Comparison of ENCODE assay signal across 9 cellular contexts in genomic region chr4:87543835-87544461, GRCh38. TPM values are rescaled to one million over a fixed set of nuclear protein-coding genes. Genes with fewer than 3 reads are reported as not detected.
DNase-seq lines count a peak whose midpoint lies in the region; ATAC-seq and TF ChIP-seq lines count a peak whose summit lies in the region.
"Had no signal": no experiment of that assay in that cellular context is flagged by ENCODE, and none has a peak within 500 bp of the region (broad histone marks: within the 10 kb centered on the region; RNA-seq: fewer than 3 reads in every experiment).

No MANE protein-coding gene starts in this region.

- H3K4me3 Mint-ChIP-seq in chondrocyte (ENCODE audit: unreplicated experiment), result no peak overlapping the region
- no peak overlapping the region for H3K4me3 Mint-ChIP-seq in activated T-helper 2 cell treated with anti-CD3 and anti-CD28 coated beads, Interferon-gamma antibody, Interleukin-2, Interleukin-4, amounts not matched to agents 10 μg/mL and 5 μg/mL and 100 μg/mL, durations not matched to agents 14 hours and 24 hours and 36 hours (ENCODE audit: low read depth)
- H3K4me3 Mint-ChIP-seq in activated T-cell treated with anti-CD3 and anti-CD28 coated beads, Interleukin-2, amount 50 U/mL, for 4 hours, result no peak overlapping the region

- no peaks in the 10 kb centered on the region for H3K79me2 ChIP-seq in DOHH2 (ENCODE audit: control insufficient read depth, low read length)

- H4K20me1 ChIP-seq in DOHH2 (ENCODE audit: control insufficient read depth, insufficient read depth, low read depth, low read length), result no peaks in the 10 kb centered on the region

- no peaks in the 10 kb centered on the region for H3K9me3 Mint-ChIP-seq in chondrocyte (ENCODE audit: low read depth)
- H3K9me3 Mint-ChIP-seq in activated T-helper 2 cell treated with anti-CD3 and anti-CD28 coated beads, Interferon-gamma antibody, Interleukin-2, Interleukin-4, amounts not matched to agents 10 μg/mL and 5 μg/mL and 100 μg/mL, durations not matched to agents 14 hours and 24 hours and 36 hours, result no peaks in the 10 kb centered on the region
- H3K9me3 Mint-ChIP-seq in activated T-cell treated with anti-CD3 and anti-CD28 coated beads, Interleukin-2, amount 50 U/mL, for 4 hours, result no peaks in the 10 kb centered on the region

- no peak overlapping the region for H3K27ac ChIP-seq in DOHH2 (ENCODE audit: low read depth, low read length)

- H3K9me3 ChIP-seq in DOHH2 (ENCODE audit: control insufficient read depth, insufficient read depth, low read length) (no peaks in the 10 kb centered on the region), MG63 (no peaks in the 10 kb centered on the region)

- H3K27me3 Mint-ChIP-seq in chondrocyte (ENCODE audit: low read depth), result no peaks in the 10 kb centered on the region
- peaks cover 7% of the 10 kb centered on the region for H3K27me3 Mint-ChIP-seq in activated T-helper 2 cell treated with anti-CD3 and anti-CD28 coated beads, Interferon-gamma antibody, Interleukin-2, Interleukin-4, amounts not matched to agents 10 μg/mL and 5 μg/mL and 100 μg/mL, durations not matched to agents 14 hours and 24 hours and 36 hours (ENCODE audit: low read depth)
- peaks cover 7% of the 10 kb centered on the region for H3K27me3 Mint-ChIP-seq in activated T-cell treated with anti-CD3 and anti-CD28 coated beads, Interleukin-2, amount 50 U/mL, for 4 hours (ENCODE audit: low read depth)

- no peak overlapping the region for H3K27ac Mint-ChIP-seq in chondrocyte (ENCODE audit: unreplicated experiment)
- H3K27ac Mint-ChIP-seq in activated T-helper 2 cell treated with anti-CD3 and anti-CD28 coated beads, Interferon-gamma antibody, Interleukin-2, Interleukin-4, amounts not matched to agents 10 μg/mL and 5 μg/mL and 100 μg/mL, durations not matched to agents 14 hours and 24 hours and 36 hours, result no peak overlapping the region

- H3K9me2 ChIP-seq in DOHH2 (replicated peaks; ENCODE audit: control insufficient read depth, low read length), result no peaks in the 10 kb centered on the region

- ATAC-seq in HG03457 (IDR thresholded peaks at IDR 0.05; ENCODE audit: unreplicated experiment), result no peak
- ATAC-seq in activated T-cell treated with anti-CD3 and anti-CD28 coated beads, Interleukin-2, amount 50 U/mL, for 4 hours, result no peak

- intact Hi-C loops in activated T-helper 2 cell treated with anti-CD3 and anti-CD28 coated beads, Interferon-gamma antibody, Interleukin-2, Interleukin-4, amounts not matched to agents 10 μg/mL and 5 μg/mL and 100 μg/mL, durations not matched to agents 14 hours and 24 hours and 36 hours (cut with micrococcal nuclease), result loop anchor here (10.0 kb wide), 1 partner anchor 111 kb away; the partner anchor contains the start of gene DMP1

- H3K36me3 ChIP-seq in DOHH2 (ENCODE audit: control insufficient read depth, low read length) (no peaks in the 10 kb centered on the region), MG63 (no peaks in the 10 kb centered on the region)

- no peaks in the 10 kb centered on the region for H3F3A ChIP-seq in DOHH2 (ENCODE audit: control insufficient read depth, insufficient read depth)

- H3K4me1 Mint-ChIP-seq in chondrocyte (ENCODE audit: low read depth), result no peaks in the 10 kb centered on the region
- no peaks in the 10 kb centered on the region for H3K4me1 Mint-ChIP-seq in activated T-helper 2 cell treated with anti-CD3 and anti-CD28 coated beads, Interferon-gamma antibody, Interleukin-2, Interleukin-4, amounts not matched to agents 10 μg/mL and 5 μg/mL and 100 μg/mL, durations not matched to agents 14 hours and 24 hours and 36 hours (ENCODE audit: low read depth)
- H3K4me1 Mint-ChIP-seq in activated T-cell treated with anti-CD3 and anti-CD28 coated beads, Interleukin-2, amount 50 U/mL, for 4 hours (ENCODE audit: low read depth), result no peaks in the 10 kb centered on the region

- TF ChIP-seq CTCF in DOHH2 (IDR thresholded peaks at IDR 0.05; ENCODE audit: low read depth, low read length, poor library complexity, severe bottlenecking) (peak; percentile 15), chondrocyte (IDR thresholded peaks at IDR 0.05) (peak; percentile 90)

- no peaks in the 10 kb centered on the region for H3K36me3 Mint-ChIP-seq in chondrocyte (ENCODE audit: low read depth)
- no peaks in the 10 kb centered on the region for H3K36me3 Mint-ChIP-seq in activated T-helper 2 cell treated with anti-CD3 and anti-CD28 coated beads, Interferon-gamma antibody, Interleukin-2, Interleukin-4, amounts not matched to agents 10 μg/mL and 5 μg/mL and 100 μg/mL, durations not matched to agents 14 hours and 24 hours and 36 hours (ENCODE audit: low read depth)
- H3K36me3 Mint-ChIP-seq in activated T-cell treated with anti-CD3 and anti-CD28 coated beads, Interleukin-2, amount 50 U/mL, for 4 hours (ENCODE audit: insufficient read depth), result no peaks in the 10 kb centered on the region

- H3K27me3 ChIP-seq in DOHH2 (ENCODE audit: control insufficient read depth, low read length) (no peaks in the 10 kb centered on the region), MG63 (no peaks in the 10 kb centered on the region)

- no peaks in the 10 kb centered on the region for H3K4me1 ChIP-seq in DOHH2 (ENCODE audit: control insufficient read depth, low read length)

- no peak overlapping the region for H3K4me3 ChIP-seq in DOHH2 (ENCODE audit: low read length)
- no peak overlapping the region for H3K4me3 ChIP-seq in MG63
- H3K4me3 ChIP-seq: lung had no signal

- H3K4me2 ChIP-seq in DOHH2 (ENCODE audit: low read length), result no peak overlapping the region

- peak; percentile 22 for DNase-seq in MG63
- DNase-seq in chondrocyte (ENCODE audit: low spot score), result no peak
- DNase-seq in midbrain (lab: John Stamatoyannopoulos, UW), result peak; percentile 48
- no peak for DNase-seq in T-helper 1 cell
- no peak for DNase-seq in activated T-helper 2 cell treated with anti-CD3 and anti-CD28 coated beads, Interferon-gamma antibody, Interleukin-2, Interleukin-4, amounts not matched to agents 10 μg/mL and 5 μg/mL and 100 μg/mL, durations not matched to agents 14 hours and 24 hours and 36 hours (ENCODE audit: low spot score)
- DNase-seq in activated T-cell treated with anti-CD3 and anti-CD28 coated beads, Interleukin-2, amount 50 U/mL, for 4 hours, result no peak

RNA-seq across cellular contexts. Expression of gene SPARCL1, which starts 14.8 kb away (rescaled TPM):
- total RNA-seq in MG63 (2014; rRNA removed; shearing (Covaris generic); ENCODE audit: low replicate concordance), result not detected in 2 replicates
- 21.5 to 26.9 TPM (median 26.1 TPM) in 3 replicates for total RNA-seq in chondrocyte
- not detected in 2 replicates for total RNA-seq in activated T-helper 2 cell treated with anti-CD3 and anti-CD28 coated beads, Interferon-gamma antibody, Interleukin-2, Interleukin-4, amounts not matched to agents 10 μg/mL and 5 μg/mL and 100 μg/mL, durations not matched to agents 14 hours and 24 hours and 36 hours
- total RNA-seq in activated T-cell treated with anti-CD3 and anti-CD28 coated beads, Interleukin-2, amount 50 U/mL, for 4 hours, result under 1 TPM; 0.30 to 0.53 (median 0.49) TPM

Comparison
In these comparisons a context has a peak if more than half of its experiments do, and no peak if none do; other contexts are left out.
1. DNase-seq: peak in MG63 (single experiment) and midbrain (single experiment); none in chondrocyte (single experiment), T-helper 1 cell (0 of 5), activated T-helper 2 cell treated with anti-CD3 and anti-CD28 coated beads, Interferon-gamma antibody, Interleukin-2, Interleukin-4, amounts not matched to agents 10 μg/mL and 5 μg/mL and 100 μg/mL, durations not matched to agents 14 hours and 24 hours and 36 hours (single experiment) and activated T-cell treated with anti-CD3 and anti-CD28 coated beads, Interleukin-2, amount 50 U/mL, for 4 hours (single experiment).
2. RNA of gene SPARCL1, which starts 14.8 kb away (total RNA-seq): 21.5 to 26.9 TPM in chondrocyte; 0.30 to 0.53 TPM in activated T-cell treated with anti-CD3 and anti-CD28 coated beads, Interleukin-2, amount 50 U/mL, for 4 hours, not detected in MG63 and not detected in activated T-helper 2 cell treated with anti-CD3 and anti-CD28 coated beads, Interferon-gamma antibody, Interleukin-2, Interleukin-4, amounts not matched to agents 10 μg/mL and 5 μg/mL and 100 μg/mL, durations not matched to agents 14 hours and 24 hours and 36 hours; every median in the first group is over 10 times any median in the second.